14 cellular contexts compared by ENCODE assay signal in genomic region chr7:129431911-129432643, GRCh38. TPM values are rescaled to one million over a fixed set of nuclear protein-coding genes. Genes with fewer than 3 reads are reported as not detected.
DNase-seq lines count a peak whose midpoint lies in the region; ATAC-seq and TF ChIP-seq lines count a peak whose summit lies in the region.
"Had no signal": no experiment of that assay in that cellular context is flagged by ENCODE, and none has a peak within 500 bp of the region (broad histone marks: within the 10 kb centered on the region; RNA-seq: fewer than 3 reads in every experiment).

No MANE protein-coding gene starts in this region.

- CTCF ChIA-PET in HEK293T (lab: Yijun Ruan, JAX) = no interaction called here

- POLR2A ChIA-PET in HEK293T (lab: Yijun Ruan, JAX) = no interaction called here

- no peak for ATAC-seq in stimulated activated naive CD8-positive, alpha-beta T cell treated with anti-CD3 and anti-CD28 coated beads, Interleukin-15, Interleukin-2, amounts not matched to agents 100 U/mL and 50 U/mL, for 24 hours
- no peak for ATAC-seq in GM21381 (IDR thresholded peaks at IDR 0.05; ENCODE audit: unreplicated experiment)

- peak; percentile 19 for DNase-seq in GM03348 (ENCODE audit: low spot score)
- DNase-seq in RPMI7951 (ENCODE audit: low read depth) = peak; percentile 7
- DNase-seq in fibroblast of gingiva (ENCODE audit: low read depth) = peak; percentile 41
- DNase-seq in HEK293T (ENCODE audit: extremely low spot score) = no peak
- DNase-seq in stimulated activated naive CD8-positive, alpha-beta T cell treated with anti-CD3 and anti-CD28 coated beads, Interleukin-15, Interleukin-2, amounts not matched to agents 100 U/mL and 50 U/mL, for 24 hours = no peak
- no peak for DNase-seq in cerebellar cortex (ENCODE audit: low spot score)
- DNase-seq: C1 segment of cervical spinal cord, DMS153, H9, Kasumi-1, NCI-H1417 treated with DMSO at 0.1 percent for 48 hours, NCI-H2029, NCI-H510A treated with DMSO at 0.1 percent for 48 hours had no signal

TF ChIP-seq in HEK293T, 16 proteins besides CTCF, POLR2A, EP300 and RAD21:
- TF ChIP-seq TARDBP (IDR thresholded peaks at IDR 0.05) = no peak
- no peak for TF ChIP-seq BHLHE40 (IDR thresholded peaks at IDR 0.05; ENCODE audit: borderline replicate concordance)
- TF ChIP-seq LEF1 (IDR thresholded peaks at IDR 0.05; ENCODE audit: borderline replicate concordance) = no peak
- no peak for TF ChIP-seq ELF4 (IDR thresholded peaks at IDR 0.05)
- no peak for TF ChIP-seq CTBP1 (IDR thresholded peaks at IDR 0.05; ENCODE audit: borderline replicate concordance)
- TF ChIP-seq NFRKB (IDR thresholded peaks at IDR 0.05) = no peak
- TF ChIP-seq ZNF384 (IDR thresholded peaks at IDR 0.05) = no peak
- TF ChIP-seq FOXK2 (IDR thresholded peaks at IDR 0.05) = no peak
- no peak for TF ChIP-seq L3MBTL2 (conservative IDR thresholded peaks at IDR 0.05)
- no peak for TF ChIP-seq SUZ12 (IDR thresholded peaks at IDR 0.05)

RNA-seq across cellular contexts. Expression of gene STRIP2, which starts 2.2 kb away (rescaled TPM):
- total RNA-seq in RPMI7951 (2014; rRNA removed; shearing (Covaris generic)) = 6.4 and 7.8 TPM in 2 replicates

Comparison
In these comparisons a context has a peak if more than half of its experiments do, and no peak if none do; other contexts are left out.
1. DNase-seq: peak in GM03348 (single experiment), RPMI7951 (single experiment) and fibroblast of gingiva (single experiment); none in HEK293T (single experiment), stimulated activated naive CD8-positive, alpha-beta T cell treated with anti-CD3 and anti-CD28 coated beads, Interleukin-15, Interleukin-2, amounts not matched to agents 100 U/mL and 50 U/mL, for 24 hours (single experiment) and cerebellar cortex (single experiment).